In the genomic region with DNA sequence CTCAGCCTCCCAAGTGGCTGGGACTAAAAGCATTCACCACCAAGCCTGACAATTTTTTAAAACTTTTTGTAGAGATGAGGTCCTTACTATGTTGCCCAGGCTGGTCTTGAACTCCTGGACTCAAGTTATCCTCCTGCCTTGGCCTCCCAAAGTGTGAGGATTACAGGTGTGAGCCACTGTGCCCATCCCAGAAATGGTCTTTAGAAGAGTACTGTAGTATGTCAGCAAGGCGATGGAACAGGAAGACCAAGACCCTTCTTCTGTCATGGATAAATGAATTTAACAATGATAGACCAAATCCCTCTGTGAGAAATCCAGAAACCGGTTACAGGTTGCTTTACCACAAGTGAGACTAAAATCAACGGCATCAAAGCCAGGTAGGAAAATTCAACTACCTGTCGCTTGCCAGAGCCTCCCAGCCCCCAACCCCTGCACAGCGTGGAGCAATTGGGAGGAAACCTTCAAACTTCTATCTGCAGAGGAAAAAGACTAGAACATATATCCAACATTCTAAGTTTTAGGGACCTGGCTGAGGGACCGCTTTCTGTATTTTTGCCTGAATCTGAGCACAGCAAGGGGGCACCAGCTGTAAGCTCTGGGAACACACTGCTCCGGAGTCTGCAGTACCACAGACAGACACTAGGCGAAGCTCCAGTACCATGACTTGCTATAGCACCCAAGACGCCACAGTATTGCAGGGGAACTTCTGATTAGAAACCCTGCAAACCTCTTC, we compare ENCODE assay signal across 8 cellular contexts. TPM values are rescaled to one million over a fixed set of nuclear protein-coding genes. Genes with fewer than 3 reads are reported as not detected.
DNase-seq lines count a peak whose midpoint lies in the region; ATAC-seq, FAIRE-seq and TF ChIP-seq lines count a peak whose summit lies in the region.

No MANE protein-coding gene starts in this region.

- H3K4me3 Mint-ChIP-seq in central memory CD8-positive, alpha-beta T cell, result no peak overlapping the region

- H3K27ac ChIP-seq in HepG2 (ENCODE audit: extremely low read length, insufficient read depth, low read length), result no peak overlapping the region

- H3K36me3 ChIP-seq in HepG2 (replicated peaks in 1 of 2; ENCODE audit: control insufficient read depth in 1 of 2, insufficient read depth in 2 of 2, low read length in 2 of 2), result no peaks in the 10 kb centered on the region

- peak; percentile 93 for FAIRE-seq in GM19239 (lab: Jason Lieb, UNC)
- peak; percentile 89 for FAIRE-seq in HepG2 (lab: Jason Lieb, UNC)

- no peaks in the 10 kb centered on the region for H3K79me2 ChIP-seq in HepG2 (ENCODE audit: insufficient read depth, low read length)

- H3K9me3 Mint-ChIP-seq in central memory CD8-positive, alpha-beta T cell, result no peaks in the 10 kb centered on the region

- DNase-seq in C1 segment of cervical spinal cord (lab: John Stamatoyannopoulos, UW), result peak in 11 of 14 donors; percentile 3 to 67 (median 29)
- DNase-seq in GM19239 (ENCODE audit: insufficient read length, low spot score), result peak; percentile 45
- peak; percentile 64 for DNase-seq in NCI-H345 treated with DMSO at 0.1 percent for 48 hours (lab: John Stamatoyannopoulos, UW; ENCODE audit: unreplicated experiment)
- peak; percentile 36 to 59 (median 58) for DNase-seq in activated CD4-positive, CD25-positive, alpha-beta regulatory T cell (lab: John Stamatoyannopoulos, UW)
- peak; percentile 63 to 68 for DNase-seq in central memory CD8-positive, alpha-beta T cell (ENCODE audit: low spot score in 2 of 2)
- peak; percentile 82 for DNase-seq in HepG2 (ENCODE audit: low spot score)
- DNase-seq in stimulated activated CD4-positive, alpha-beta T cell treated with anti-CD3 and anti-CD28 coated beads, TNF-alpha, amount 100 ng/mL, for 24 hours (ENCODE audit: low read depth in 3 of 3), result peak; percentile 62 to 78 (median 62)

- H3K4me2 ChIP-seq in HepG2 (ENCODE audit: low read depth, low read length), result peak overlapping the region; percentile 24

- peaks cover 73% of the 10 kb centered on the region for H3K27me3 Mint-ChIP-seq in central memory CD8-positive, alpha-beta T cell

- CTCF ChIA-PET in HepG2 (lab: Yijun Ruan, JAX; ENCODE audit: low intra/inter-chr PET ratio, low total read pairs), result interaction anchor here (0.7 to 1.3 kb wide), 5 partner anchors 58 to 349 kb away, joined by 3 to 7 read pairs (median 3); a partner anchor contains a TSS

- POLR2A ChIA-PET in HepG2 (lab: Yijun Ruan, JAX), result interaction anchor here (0.9 to 1.1 kb wide), 2 partner anchors 41 to 280 kb away, joined by 3 to 6 read pairs; no protein-coding TSS in a partner anchor

- H3K36me3 Mint-ChIP-seq in central memory CD8-positive, alpha-beta T cell (ENCODE audit: insufficient read depth), result no peaks in the 10 kb centered on the region

- no peak overlapping the region for H2AFZ ChIP-seq in HepG2 (ENCODE audit: low read length)

- ATAC-seq in HG03280 (IDR thresholded peaks at IDR 0.05; ENCODE audit: unreplicated experiment), result peak; percentile 99
- peak; percentile 99 for ATAC-seq in central memory CD8-positive, alpha-beta T cell (replicated peaks; ENCODE audit: extremely low read depth, poor library complexity, severe bottlenecking)
- ATAC-seq in HepG2, result peak; percentile 99

- intact Hi-C loops in HepG2 (cut with micrococcal nuclease; ENCODE audit: unreplicated experiment), result loop anchor here (1.0 to 10.0 kb wide), 5 partner anchors 42 to 348 kb away; no protein-coding TSS in a partner anchor

- no peak for TF ChIP-seq POLR2A in HepG2 (IDR thresholded peaks at IDR 0.05; ENCODE audit: insufficient read depth in 1 of 2, low read depth in 2 of 2, low read length in 2 of 2)

- in situ Hi-C loops in HepG2 (cut with HindIII; ENCODE audit: extremely low pct_ligation_motif_present, low pct_unique_long_range_greater_than_20kb), result loop anchor here (10.0 kb wide), 2 partner anchors 64 to 284 kb away; a partner anchor contains a TSS

- peak; percentile 92 for TF ChIP-seq RAD21 in HepG2 (CRISPR knock-in tag; IDR thresholded peaks at IDR 0.05)

- H3K9ac ChIP-seq in HepG2 (ENCODE audit: insufficient read depth, low read depth, low read length), result no peak overlapping the region

- peak; percentile 97 for TF ChIP-seq CTCF in HepG2 (CRISPR knock-in tag; IDR thresholded peaks at IDR 0.05)

- H3K4me1 ChIP-seq in HepG2 (ENCODE audit: insufficient read depth, low read length), result peaks cover 11% of the 10 kb centered on the region

- peaks cover 4% of the 10 kb centered on the region for H3K4me1 Mint-ChIP-seq in central memory CD8-positive, alpha-beta T cell

- no peak for TF ChIP-seq EP300 in HepG2 (IDR thresholded peaks at IDR 0.05; ENCODE audit: low read depth in 2 of 2, low read length in 2 of 2)
- no peak for TF ChIP-seq EP300 in HepG2 (CRISPR knock-in tag; IDR thresholded peaks at IDR 0.05; ENCODE audit: borderline replicate concordance)

- H3K9me3 ChIP-seq in HepG2 (ENCODE audit: low read length), result no peaks in the 10 kb centered on the region

- H3K27me3 ChIP-seq in HepG2 (ENCODE audit: control insufficient read depth in 1 of 2, insufficient read depth in 2 of 2, low read length in 2 of 2), result no peaks in the 10 kb centered on the region; a peak in 1 of 5 replicates

- H4K20me1 ChIP-seq in HepG2 (ENCODE audit: insufficient read depth, low read length), result no peaks in the 10 kb centered on the region

- BruUV-seq in HepG2 (replicated peaks; lab: Mats Ljungman, UMichigan), result no TSS peak

- H3K4me3 ChIP-seq in HepG2 (replicated peaks in 1 of 3; ENCODE audit: insufficient read depth in 1 of 3, low read depth in 2 of 3, low read length in 3 of 3), result no peak overlapping the region

- H3K27ac Mint-ChIP-seq in central memory CD8-positive, alpha-beta T cell (ENCODE audit: low read depth), result no peak overlapping the region

- 38% methylated on average over 8 of the region's 9 CpGs for WGBS in HepG2 (ENCODE audit: low lambda C conversion rate)

TF ChIP-seq in HepG2, 621 proteins besides CTCF, POLR2A, EP300 and RAD21 (continues in another document):
- TF ChIP-seq, protein P1, sequence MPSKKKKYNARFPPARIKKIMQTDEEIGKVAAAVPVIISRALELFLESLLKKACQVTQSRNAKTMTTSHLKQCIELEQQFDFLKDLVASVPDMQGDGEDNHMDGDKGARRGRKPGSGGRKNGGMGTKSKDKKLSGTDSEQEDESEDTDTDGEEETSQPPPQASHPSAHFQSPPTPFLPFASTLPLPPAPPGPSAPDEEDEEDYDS (CRISPR knock-in tag; IDR thresholded peaks at IDR 0.05), result no peak

RNA-seq across cellular contexts. Expression of a gene that starts 51.3 kb away (rescaled TPM):
- total RNA-seq in HepG2 (2016; rRNA removed; fragmentation: Illumina TruSeq; extraction: Trizol), result 61.1 and 71.0 TPM in 2 replicates
- 154 and 171 TPM in 2 replicates for total RNA-seq in HepG2 (2016; cell fraction: cytosol; rRNA removed; fragmentation: Illumina TruSeq; extraction: Trizol; ENCODE audit: low read depth)
- total RNA-seq in HepG2 (2016; cell fraction: insoluble cytoplasmic fraction; rRNA removed; fragmentation: Illumina TruSeq; extraction: Trizol), result 57.9 and 73.0 TPM in 2 replicates
- total RNA-seq in HepG2 (2016; cell fraction: membrane; rRNA removed; fragmentation: Illumina TruSeq; extraction: Trizol), result 136 and 154 TPM in 2 replicates
- total RNA-seq in HepG2 (2016; cell fraction: nucleus; rRNA removed; fragmentation: Illumina TruSeq; extraction: Trizol), result 63.9 and 71.3 TPM in 2 replicates
- 41.1 and 41.8 TPM in 2 replicates for polyA plus RNA-seq in HepG2 (2011; rRNA removed)
- polyA plus RNA-seq in HepG2 (2011; cell fraction: cytosol; rRNA removed), result 23.1 and 26.5 TPM in 2 replicates
- polyA plus RNA-seq in HepG2 (2011; cell fraction: nucleus; rRNA removed), result 51.8 and 56.3 TPM in 2 replicates
- polyA plus RNA-seq in HepG2 (2012), result 57.5 and 72.3 TPM in 2 replicates
- 9.6 and 10.5 TPM in 2 replicates for polyA plus RNA-seq in HepG2 (2016; cell fraction: cytosol; fragmentation: Illumina TruSeq; extraction: Trizol; ENCODE audit: low read depth)
- 73.7 and 82.7 TPM in 2 replicates for polyA plus RNA-seq in HepG2 (2016; cell fraction: insoluble cytoplasmic fraction; fragmentation: Illumina TruSeq; extraction: Trizol; ENCODE audit: low read depth)
- polyA plus RNA-seq in HepG2 (2016; cell fraction: membrane; fragmentation: Illumina TruSeq; extraction: Trizol; ENCODE audit: low read depth), result 13.8 and 15.2 TPM in 2 replicates
- 82.1 and 88.7 TPM in 2 replicates for polyA plus RNA-seq in HepG2 (2016; cell fraction: nucleus; fragmentation: Illumina TruSeq; extraction: Trizol; ENCODE audit: insufficient read depth, low read depth)
- polyA minus RNA-seq in HepG2 (2011; rRNA and poly(A)+ RNA removed; ENCODE audit: low replicate concordance), result 89.9 and 157 TPM in 2 replicates
- 30.1 and 34.8 TPM in 2 replicates for polyA minus RNA-seq in HepG2 (2011; cell fraction: cytosol; rRNA and poly(A)+ RNA removed)
- 117 and 119 TPM in 2 replicates for polyA minus RNA-seq in HepG2 (2011; cell fraction: nucleus; rRNA and poly(A)+ RNA removed)

RNA-seq across cellular contexts. Expression of a gene that starts 57.5 kb away (rescaled TPM):
- total RNA-seq in HepG2 (2016; rRNA removed; fragmentation: Illumina TruSeq; extraction: Trizol), result 1,312 and 2,054 TPM in 2 replicates
- 154 and 157 TPM in 2 replicates for total RNA-seq in HepG2 (2016; cell fraction: cytosol; rRNA removed; fragmentation: Illumina TruSeq; extraction: Trizol; ENCODE audit: low read depth)
- 1,332 and 2,132 TPM in 2 replicates for total RNA-seq in HepG2 (2016; cell fraction: insoluble cytoplasmic fraction; rRNA removed; fragmentation: Illumina TruSeq; extraction: Trizol)
- total RNA-seq in HepG2 (2016; cell fraction: membrane; rRNA removed; fragmentation: Illumina TruSeq; extraction: Trizol), result 312 and 354 TPM in 2 replicates
- 1,314 and 1,505 TPM in 2 replicates for total RNA-seq in HepG2 (2016; cell fraction: nucleus; rRNA removed; fragmentation: Illumina TruSeq; extraction: Trizol)
- polyA plus RNA-seq in HepG2 (2011; rRNA removed), result 1,560 and 1,788 TPM in 2 replicates
- 1,336 TPM in 2 replicates for polyA plus RNA-seq in HepG2 (2011; cell fraction: cytosol; rRNA removed)
- polyA plus RNA-seq in HepG2 (2011; cell fraction: nucleus; rRNA removed), result 253 and 317 TPM in 2 replicates
- 2,246 and 4,153 TPM in 2 replicates for polyA plus RNA-seq in HepG2 (2012)
- 159 and 162 TPM in 2 replicates for polyA plus RNA-seq in HepG2 (2016; cell fraction: cytosol; fragmentation: Illumina TruSeq; extraction: Trizol; ENCODE audit: low read depth)
- polyA plus RNA-seq in HepG2 (2016; cell fraction: insoluble cytoplasmic fraction; fragmentation: Illumina TruSeq; extraction: Trizol; ENCODE audit: low read depth), result 1,264 and 1,284 TPM in 2 replicates
- polyA plus RNA-seq in HepG2 (2016; cell fraction: membrane; fragmentation: Illumina TruSeq; extraction: Trizol; ENCODE audit: low read depth), result 279 and 297 TPM in 2 replicates
- 2,068 and 2,203 TPM in 2 replicates for polyA plus RNA-seq in HepG2 (2016; cell fraction: nucleus; fragmentation: Illumina TruSeq; extraction: Trizol; ENCODE audit: insufficient read depth, low read depth)
- 0.80 and 1,221 TPM in 2 replicates for polyA minus RNA-seq in HepG2 (2011; rRNA and poly(A)+ RNA removed; ENCODE audit: low replicate concordance)
- polyA minus RNA-seq in HepG2 (2011; cell fraction: cytosol; rRNA and poly(A)+ RNA removed), result 3,146 and 3,201 TPM in 2 replicates
- 420 and 665 TPM in 2 replicates for polyA minus RNA-seq in HepG2 (2011; cell fraction: nucleus; rRNA and poly(A)+ RNA removed)

Comparison
In these comparisons a context has a peak if more than half of its experiments do, and no peak if none do; other contexts are left out.
1. DNase-seq: peak in every context shown above with its lines; median percentile 82 in HepG2; 66 in central memory CD8-positive, alpha-beta T cell; 64 in NCI-H345 treated with DMSO at 0.1 percent for 48 hours; 62 in stimulated activated CD4-positive, alpha-beta T cell treated with anti-CD3 and anti-CD28 coated beads, TNF-alpha, amount 100 ng/mL, for 24 hours; 58 in activated CD4-positive, CD25-positive, alpha-beta regulatory T cell; 45 in GM19239; 29 in C1 segment of cervical spinal cord.